ENCODE assay signal across 8 cellular contexts in genomic region chr17:80101946-80102706, GRCh38. TPM values are rescaled to one million over a fixed set of nuclear protein-coding genes. Genes with fewer than 3 reads are reported as not detected.
A peak's percentile ranks its signal among the peaks of the same experiment; 100 is the strongest.
DNase-seq lines count a peak whose midpoint lies in the region; ATAC-seq and FAIRE-seq lines count a peak whose summit lies in the region.

No MANE protein-coding gene starts in this region.

- DNase-seq in activated T-cell treated with anti-CD3 and anti-CD28 coated beads, Interleukin-2, amount 50 U/mL, for 4 hours = peak; percentile 18
- no peak for DNase-seq in activated T-cell treated with anti-CD3 and anti-CD28 coated beads for 4 hours
- DNase-seq in T-helper 17 cell = no peak
- DNase-seq in mesenteric fat pad (ENCODE audit: low spot score) = peak; percentile 89
- DNase-seq in urothelium cell line (ENCODE audit: low spot score) = peak; percentile 55
- no peak for DNase-seq in NCI-H187 treated with DMSO at 0.1 percent for 48 hours (lab: John Stamatoyannopoulos, UW)

- H3K27me3 ChIP-seq in HUES6 (ENCODE audit: control insufficient read depth, insufficient read depth, low read length) (no peaks in the 10 kb centered on the region), endocrine pancreas (ENCODE audit: control insufficient read depth, insufficient read depth, low read length) (no peaks in the 10 kb centered on the region)

- no peak overlapping the region for H3K27ac ChIP-seq in HUES6 (ENCODE audit: low read depth, low read length)

- H3K36me3 ChIP-seq in HUES6 (ENCODE audit: control insufficient read depth, insufficient read depth, low read length) (0 out of 2 replicates have a peak, but pooled peaks cover 2% of the 10 kb centered on the region), endocrine pancreas (ENCODE audit: control insufficient read depth, insufficient read depth, low read length) (no peaks in the 10 kb centered on the region)

- H3K4me1 ChIP-seq in HUES6 (ENCODE audit: control insufficient read depth, insufficient read depth, low read length) = peaks cover 15% of the 10 kb centered on the region
- no peaks in the 10 kb centered on the region for H3K4me1 ChIP-seq in endocrine pancreas (ENCODE audit: control insufficient read depth, insufficient read depth, low read length)

- peak overlapping the region; percentile 98 for H3K4me3 ChIP-seq in HUES6 (ENCODE audit: low read depth, low read length)
- H3K4me3 ChIP-seq in endocrine pancreas (ENCODE audit: control insufficient read depth, insufficient read depth, low read length) = no peak overlapping the region

- ATAC-seq in activated T-cell treated with anti-CD3 and anti-CD28 coated beads, Interleukin-2, amount 50 U/mL, for 4 hours = peak; percentile 17 to 36
- ATAC-seq in T-helper 17 cell = peak; percentile 29

- no peaks in the 10 kb centered on the region for H3K9me3 Mint-ChIP-seq in activated T-cell treated with anti-CD3 and anti-CD28 coated beads, Interleukin-2, amount 50 U/mL, for 4 hours

- H3K9ac ChIP-seq in HUES6 (ENCODE audit: low read length) (peak overlapping the region; percentile 84), endocrine pancreas (ENCODE audit: control insufficient read depth, insufficient read depth, low read length) (peak overlapping the region; percentile 99)

- peaks cover 4% of the 10 kb centered on the region for H3K27me3 Mint-ChIP-seq in activated T-cell treated with anti-CD3 and anti-CD28 coated beads, Interleukin-2, amount 50 U/mL, for 4 hours (ENCODE audit: low read depth)
- H3K27me3 Mint-ChIP-seq in T-helper 17 cell = no peaks in the 10 kb centered on the region

- H3K36me3 Mint-ChIP-seq in activated T-cell treated with anti-CD3 and anti-CD28 coated beads, Interleukin-2, amount 50 U/mL, for 4 hours (ENCODE audit: insufficient read depth) = no peaks in the 10 kb centered on the region
- no peaks in the 10 kb centered on the region for H3K36me3 Mint-ChIP-seq in T-helper 17 cell (ENCODE audit: low read depth)

- H3K4me3 Mint-ChIP-seq in activated T-cell treated with anti-CD3 and anti-CD28 coated beads, Interleukin-2, amount 50 U/mL, for 4 hours = peak overlapping the region; percentile 84
- peak overlapping the region; percentile 88 for H3K4me3 Mint-ChIP-seq in T-helper 17 cell

- H3K27ac Mint-ChIP-seq in T-helper 17 cell = peak overlapping the region; percentile 83

- H3K9me3 ChIP-seq in HUES6 (ENCODE audit: control insufficient read depth, insufficient read depth, low read depth, low read length) (no peaks in the 10 kb centered on the region), T-helper 17 cell (ENCODE audit: control insufficient read depth, low read length, poor library complexity, severe bottlenecking) (no peaks in the 10 kb centered on the region), endocrine pancreas (ENCODE audit: control insufficient read depth, low read length) (no peaks in the 10 kb centered on the region)

- peaks cover 31% of the 10 kb centered on the region for H3K4me1 Mint-ChIP-seq in activated T-cell treated with anti-CD3 and anti-CD28 coated beads, Interleukin-2, amount 50 U/mL, for 4 hours (ENCODE audit: low read depth)
- peaks cover 17% of the 10 kb centered on the region for H3K4me1 Mint-ChIP-seq in T-helper 17 cell

- peak; percentile 37 for FAIRE-seq in urothelium cell line (lab: Jason Lieb, UNC)

RNA-seq across cellular contexts. Expression of gene GAA, which starts 0.7 kb away (rescaled TPM):
- 10 to 100 TPM; 16.1 to 18.6 (median 16.7) TPM for total RNA-seq in activated T-cell treated with anti-CD3 and anti-CD28 coated beads, Interleukin-2, amount 50 U/mL, for 4 hours
- 10 to 100 TPM; 16.7 to 23.8 TPM for total RNA-seq in T-helper 17 cell
- total RNA-seq in mesenteric fat pad = 61.4 TPM

RNA-seq across cellular contexts. Expression of gene EIF4A3, which starts 44.8 kb away (rescaled TPM):
- 100 to 1,000 TPM; 228 to 251 (median 230) TPM for total RNA-seq in activated T-cell treated with anti-CD3 and anti-CD28 coated beads, Interleukin-2, amount 50 U/mL, for 4 hours
- total RNA-seq in T-helper 17 cell (10 to 100 TPM; 86.2 to 92.2 TPM), mesenteric fat pad (92.0 TPM)

Comparison
In these comparisons a context has a peak if more than half of its experiments do, and no peak if none do; other contexts are left out.
1. DNase-seq: peak in activated T-cell treated with anti-CD3 and anti-CD28 coated beads, Interleukin-2, amount 50 U/mL, for 4 hours (single experiment), mesenteric fat pad (single experiment) and urothelium cell line (single experiment); none in activated T-cell treated with anti-CD3 and anti-CD28 coated beads for 4 hours (single experiment), T-helper 17 cell (0 of 3) and NCI-H187 treated with DMSO at 0.1 percent for 48 hours (single experiment).